ENCODE assay signal across 27 cellular contexts in the genomic region with DNA sequence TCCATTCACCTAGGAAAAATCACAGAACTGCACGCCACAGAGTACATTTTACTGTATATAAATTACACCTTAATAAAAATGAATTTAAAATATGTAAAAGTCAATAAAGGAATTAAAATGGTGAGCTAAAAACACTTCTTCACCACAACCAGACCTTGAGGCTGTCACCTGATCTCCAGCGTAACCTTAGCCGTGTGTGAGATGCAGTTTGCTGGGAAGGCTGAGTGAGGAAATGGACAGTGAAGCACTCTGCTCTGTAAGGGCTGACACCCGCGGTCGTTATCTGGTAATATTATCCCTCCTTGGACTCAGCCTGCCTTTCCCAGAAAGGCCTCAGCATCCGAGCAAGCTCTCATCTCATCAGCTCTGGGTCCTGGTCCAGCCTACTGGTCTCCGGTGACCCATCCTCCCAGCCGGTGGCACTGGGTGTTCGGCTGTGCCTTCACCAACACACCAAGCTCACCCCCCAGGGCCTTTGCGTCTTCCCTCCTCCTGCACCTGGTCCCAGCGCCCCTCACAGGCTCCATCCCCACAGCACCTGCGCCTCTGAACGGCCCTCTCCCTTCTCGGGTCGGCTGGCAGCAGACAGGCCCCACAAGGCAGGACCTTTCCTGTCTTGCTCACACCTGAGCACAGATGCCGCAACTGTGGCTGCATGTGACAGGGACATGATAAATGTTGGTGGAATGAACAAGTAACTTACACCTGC. TPM values are rescaled to one million over a fixed set of nuclear protein-coding genes. Genes with fewer than 3 reads are reported as not detected.
DNase-seq lines count a peak whose midpoint lies in the region; ATAC-seq, FAIRE-seq and TF ChIP-seq lines count a peak whose summit lies in the region.
"Had no signal": no experiment of that assay in that cellular context is flagged by ENCODE, and none has a peak within 500 bp of the region (broad histone marks: within the 10 kb centered on the region; RNA-seq: fewer than 3 reads in every experiment).

No MANE protein-coding gene starts in this region.

- TF ChIP-seq RAD21 in K562 (CRISPR knock-in tag; conservative IDR thresholded peaks at IDR 0.05 in 1 of 2, IDR thresholded peaks at IDR 0.05 in 1 of 2) = no peak

- H3K36me3 Mint-ChIP-seq in activated naive CD8-positive, alpha-beta T cell treated with anti-CD3 and anti-CD28 coated beads, Interleukin-2, amount 50 U/mL, for 24 hours (ENCODE audit: low read depth) = peaks cover 60% of the 10 kb centered on the region
- H3K36me3 Mint-ChIP-seq in activated naive CD8-positive, alpha-beta T cell treated with anti-CD3 and anti-CD28 coated beads for 36 hours = peaks cover 49% of the 10 kb centered on the region
- peaks cover 71% of the 10 kb centered on the region for H3K36me3 Mint-ChIP-seq in WTC11

- H3K9me3 ChIP-seq in K562 (replicated peaks; ENCODE audit: control insufficient read depth, insufficient read depth, low read depth, low read length) (no peaks in the 10 kb centered on the region), spleen (no peaks in the 10 kb centered on the region)
- H3K9me3 ChIP-seq: BLaER1 treated with 17β-estradiol and CSF1 and Interleukin-3, amounts not matched to agents 10 nM and 100 nM; HAP-1 had no signal

- no peak for FAIRE-seq in K562 (lab: Jason Lieb, UNC)

- H3K27me3 ChIP-seq in K562 (ENCODE audit: control insufficient read depth in 2 of 2, insufficient read depth in 2 of 2, low read length in 2 of 2) = no peaks in the 10 kb centered on the region
- no peaks in the 10 kb centered on the region for H3K27me3 ChIP-seq in spleen (replicated peaks in 1 of 7)
- H3K27me3 ChIP-seq: BLaER1 treated with 17β-estradiol and CSF1 and Interleukin-3, amounts not matched to agents 10 nM and 100 nM had no signal

- H3K4me3 ChIP-seq in K562 (no peak overlapping the region), spleen (no peak overlapping the region)
- H3K4me3 ChIP-seq: BLaER1 treated with 17β-estradiol and CSF1 and Interleukin-3, amounts not matched to agents 10 nM and 100 nM; GM23248; HAP-1 had no signal

- H3K79me2 ChIP-seq in K562 (ENCODE audit: control insufficient read depth, insufficient read depth, low read length) = no peaks in the 10 kb centered on the region

- peaks cover 5% of the 10 kb centered on the region for H3K9me1 ChIP-seq in K562 (ENCODE audit: control insufficient read depth, insufficient read depth, low read length)

- WGBS in K562 (ENCODE audit: insufficient coverage, low coverage, missing lambda C conversion rate) = 92% methylated on average over 17 of the region's 17 CpGs
- WGBS in spleen, 5 donors = 93 to 95% (median 94%) methylated on average over 16 to 17 of the region's 17 CpGs

- TF ChIP-seq POLR2A in K562 (conservative IDR thresholded peaks at IDR 0.05) (no peak), spleen (IDR thresholded peaks at IDR 0.05) (no peak)

- peak overlapping the region; percentile 24 for H3K27ac Mint-ChIP-seq in activated naive CD8-positive, alpha-beta T cell treated with anti-CD3 and anti-CD28 coated beads, Interleukin-2, amount 50 U/mL, for 24 hours
- H3K27ac Mint-ChIP-seq in activated naive CD8-positive, alpha-beta T cell treated with anti-CD3 and anti-CD28 coated beads for 36 hours = no peak overlapping the region
- H3K27ac Mint-ChIP-seq in WTC11 = no peak overlapping the region
- H3K27ac Mint-ChIP-seq: IgD-negative memory B cell had no signal

- no peak for DNase-seq in activated naive CD8-positive, alpha-beta T cell treated with anti-CD3 and anti-CD28 coated beads, Interleukin-2, amount 50 U/mL, for 24 hours
- no peak for DNase-seq in activated naive CD8-positive, alpha-beta T cell treated with anti-CD3 and anti-CD28 coated beads for 36 hours
- DNase-seq in K562 (ENCODE audit: extremely low read depth in 1 of 4, low spot score in 3 of 4) = no peak
- DNase-seq in left kidney (ENCODE audit: low read depth, low spot score) = peak; percentile 71
- peak; percentile 60 for DNase-seq in spleen
- no peak for DNase-seq in kidney tubule cell (ENCODE audit: low spot score)
- DNase-seq in WTC11 (ENCODE audit: low spot score) = no peak
- no peak for DNase-seq in HuH-7.5 (ENCODE audit: low spot score)
- DNase-seq: ACHN; CD4-positive, alpha-beta memory T cell; DMS53; GDM1; GM23248; Karpas-422; MV-4-11; NCI-H1105 treated with DMSO at 0.1 percent for 48 hours; NCI-H2029 treated with DMSO at 0.1 percent for 48 hours; NCI-H748 treated with DMSO at 0.1 percent for 48 hours; Right ventricle myocardium superior had no signal

- intact Hi-C loops in K562 (cut with micrococcal nuclease) = no loop called here
- intact Hi-C loops in spleen (cut with DNase I; ENCODE audit: low total_unique reads) = no loop called here

- no peaks in the 10 kb centered on the region for H3K4me1 Mint-ChIP-seq in activated naive CD8-positive, alpha-beta T cell treated with anti-CD3 and anti-CD28 coated beads, Interleukin-2, amount 50 U/mL, for 24 hours
- H3K4me1 Mint-ChIP-seq in activated naive CD8-positive, alpha-beta T cell treated with anti-CD3 and anti-CD28 coated beads for 36 hours = no peaks in the 10 kb centered on the region
- no peaks in the 10 kb centered on the region for H3K4me1 Mint-ChIP-seq in WTC11

- no peak overlapping the region for H2AFZ ChIP-seq in K562 (ENCODE audit: low read depth, low read length)
- H2AFZ ChIP-seq: GM23248 had no signal

- TF ChIP-seq CTCF in K562 (IDR thresholded peaks at IDR 0.05 in 2 of 3, conservative IDR thresholded peaks at IDR 0.05 in 1 of 3; ENCODE audit: insufficient read depth in 2 of 3, low read depth in 1 of 3, low read length in 3 of 3) (no peak), spleen (IDR thresholded peaks at IDR 0.05 in 8 of 11, conservative IDR thresholded peaks at IDR 0.05 in 3 of 11) (no peak), WTC11 (IDR thresholded peaks at IDR 0.05) (no peak)

- no peaks in the 10 kb centered on the region for H3K27me3 Mint-ChIP-seq in activated naive CD8-positive, alpha-beta T cell treated with anti-CD3 and anti-CD28 coated beads, Interleukin-2, amount 50 U/mL, for 24 hours
- H3K27me3 Mint-ChIP-seq in activated naive CD8-positive, alpha-beta T cell treated with anti-CD3 and anti-CD28 coated beads for 36 hours = no peaks in the 10 kb centered on the region
- no peaks in the 10 kb centered on the region for H3K27me3 Mint-ChIP-seq in WTC11 (ENCODE audit: low read depth)
- H3K27me3 Mint-ChIP-seq: CD4-positive, alpha-beta memory T cell; IgD-negative memory B cell had no signal

- no peak overlapping the region for H3K9ac ChIP-seq in K562 (ENCODE audit: insufficient read depth in 1 of 2, low read depth in 2 of 2, low read length in 2 of 2)
- H3K9ac ChIP-seq: BLaER1 treated with 17β-estradiol and CSF1 and Interleukin-3, amounts not matched to agents 10 nM and 100 nM; GM23248 had no signal

- no peaks in the 10 kb centered on the region for H4K20me1 ChIP-seq in K562 (replicated peaks; ENCODE audit: control insufficient read depth, insufficient read depth, low read length)

- peaks cover 90% of the 10 kb centered on the region for H3K36me3 ChIP-seq in K562 (ENCODE audit: control insufficient read depth, insufficient read depth, low read length)
- peaks cover 2 to 100% (median 77%) of the 10 kb centered on the region in 6 donors for H3K36me3 ChIP-seq in spleen

- H3K9me3 Mint-ChIP-seq in activated naive CD8-positive, alpha-beta T cell treated with anti-CD3 and anti-CD28 coated beads, Interleukin-2, amount 50 U/mL, for 24 hours = no peaks in the 10 kb centered on the region
- no peaks in the 10 kb centered on the region for H3K9me3 Mint-ChIP-seq in activated naive CD8-positive, alpha-beta T cell treated with anti-CD3 and anti-CD28 coated beads for 36 hours
- no peaks in the 10 kb centered on the region for H3K9me3 Mint-ChIP-seq in WTC11
- H3K9me3 Mint-ChIP-seq: CD4-positive, alpha-beta memory T cell; IgD-negative memory B cell had no signal

- ATAC-seq in activated naive CD8-positive, alpha-beta T cell treated with anti-CD3 and anti-CD28 coated beads, Interleukin-2, amount 50 U/mL, for 24 hours = no peak
- ATAC-seq in K562 (no peak), WTC11 (no peak)

- H3K4me2 ChIP-seq in K562 (ENCODE audit: insufficient read depth, low read length) = no peak overlapping the region
- H3K4me2 ChIP-seq: BLaER1 treated with 17β-estradiol and CSF1 and Interleukin-3, amounts not matched to agents 10 nM and 100 nM had no signal

- no TSS peak for BruUV-seq in K562 (replicated peaks; lab: Mats Ljungman, UMichigan)

- CTCF ChIA-PET in K562 (lab: Yijun Ruan, JAX; ENCODE audit: low intra/inter-chr PET ratio) (no interaction called here), WTC11 (lab: Charles Lee) (interaction anchor here (1.1 kb wide), 1 partner anchor 17 kb away, joined by 4 read pairs; no protein-coding TSS in a partner anchor)

- H3K4me3 Mint-ChIP-seq in activated naive CD8-positive, alpha-beta T cell treated with anti-CD3 and anti-CD28 coated beads, Interleukin-2, amount 50 U/mL, for 24 hours = no peak overlapping the region
- H3K4me3 Mint-ChIP-seq in activated naive CD8-positive, alpha-beta T cell treated with anti-CD3 and anti-CD28 coated beads for 36 hours = no peak overlapping the region
- no peak overlapping the region for H3K4me3 Mint-ChIP-seq in WTC11
- H3K4me3 Mint-ChIP-seq: CD4-positive, alpha-beta memory T cell; IgD-negative memory B cell had no signal

- H3K4me1 ChIP-seq in K562 (replicated peaks in 1 of 2; ENCODE audit: control insufficient read depth in 2 of 2, insufficient read depth in 2 of 2, low read length in 2 of 2) = 0 out of 5 replicates have a peak, but pooled peaks cover 0 to 3% of the 10 kb centered on the region in 2 experiments
- no peaks in the 10 kb centered on the region for H3K4me1 ChIP-seq in spleen
- H3K4me1 ChIP-seq: HAP-1 had no signal

- H3K27ac ChIP-seq in K562 (ENCODE audit: extremely low read depth, low read depth, low read length) = no peak overlapping the region; the same call in 2 of the 3 replicates
- no peak overlapping the region for H3K27ac ChIP-seq in spleen
- H3K27ac ChIP-seq: 22Rv1; BLaER1 treated with 17β-estradiol and CSF1 and Interleukin-3, amounts not matched to agents 10 nM and 100 nM; GM23248 had no signal

- TF ChIP-seq EP300 in K562 (IDR thresholded peaks at IDR 0.05; ENCODE audit: low read length) = no peak

- POLR2A ChIA-PET in K562 (lab: Yijun Ruan, JAX) (interaction anchor here (0.6 kb wide), 1 partner anchor 36 kb away, joined by 3 read pairs; no protein-coding TSS in a partner anchor), WTC11 (lab: Charles Lee) (no interaction called here)

- in situ Hi-C loops in K562 (cut with MboI) = no loop called here

RNA-seq across cellular contexts. Expression of a gene that starts 12.9 kb away (rescaled TPM):
- total RNA-seq in activated naive CD8-positive, alpha-beta T cell treated with anti-CD3 and anti-CD28 coated beads for 36 hours = not detected
- not detected in 2 replicates for total RNA-seq in K562 (2011; cell fraction: chromatin; rRNA removed; ENCODE audit: low replicate concordance)
- not detected in 2 replicates for total RNA-seq in K562 (2011; cell fraction: nucleolus; rRNA removed)
- total RNA-seq in K562 (2011; cell fraction: nucleoplasm; rRNA removed) = not detected in 2 replicates
- total RNA-seq in K562 (2014; rRNA removed) = not detected in 2 replicates
- not detected in 2 replicates for total RNA-seq in K562 (2014; rRNA removed; fragmentation: Illumina TruSeq; extraction: Trizol)
- not detected in 2 replicates for total RNA-seq in K562 (2015; rRNA removed; fragmentation: Illumina TruSeq; extraction: Trizol)
- total RNA-seq in K562 (2021) = not detected in 2 replicates
- polyA plus RNA-seq in K562 (2011; rRNA removed) = not detected in 2 replicates
- not detected in 2 replicates for polyA plus RNA-seq in K562 (2011; cell fraction: cytosol; rRNA removed)
- not detected in 2 replicates for polyA plus RNA-seq in K562 (2011; cell fraction: nucleus; rRNA removed)
- 0.06 and 0.14 TPM in 2 replicates for polyA plus RNA-seq in K562 (2012)
- polyA plus RNA-seq in K562 (2014; fragmentation: Illumina TruSeq; extraction: Trizol) = not detected in 2 replicates
- not detected for polyA plus RNA-seq in K562 (2014; fragmentation: Nextera tagmentation; extraction: Ambion mirVana)
- polyA plus RNA-seq in K562 (2014; rRNA removed) = not detected in 2 replicates
- polyA minus RNA-seq in K562 (2011; rRNA and poly(A)+ RNA removed) = not detected in 2 replicates
- polyA minus RNA-seq in K562 (2011; cell fraction: cytosol; rRNA and poly(A)+ RNA removed) = not detected in 2 replicates
- not detected in 2 replicates for polyA minus RNA-seq in K562 (2011; cell fraction: nucleus; rRNA and poly(A)+ RNA removed)
- total RNA-seq in spleen = 1 to 10 TPM in 5 of 7 donors, under 1 TPM in 2; 0.77 to 3.0 (median 1.7) TPM
- 1 to 10 TPM; 2.8 to 4.5 (median 2.9) TPM for polyA plus RNA-seq in spleen
- total RNA-seq in WTC11 (2021) = 1.6 to 2.6 TPM (median 2.1 TPM) in 3 replicates
- total RNA-seq: CD4-positive, alpha-beta memory T cell; GM23248; M059J; NCI-H460; Right ventricle myocardium superior; RPMI7951; SK-MEL-5 had no signal
- polyA plus RNA-seq: CD4-positive, alpha-beta memory T cell; GM23248; IgD-negative memory B cell had no signal

RNA-seq across cellular contexts. Expression of a gene that starts 21.1 kb away (rescaled TPM):
- total RNA-seq in activated naive CD8-positive, alpha-beta T cell treated with anti-CD3 and anti-CD28 coated beads for 36 hours = not detected
- not detected in 2 replicates for total RNA-seq in K562 (2011; cell fraction: chromatin; rRNA removed; ENCODE audit: low replicate concordance)
- total RNA-seq in K562 (2011; cell fraction: nucleolus; rRNA removed) = not detected in 2 replicates
- total RNA-seq in K562 (2011; cell fraction: nucleoplasm; rRNA removed) = not detected in 2 replicates
- total RNA-seq in K562 (2014; rRNA removed) (not detected in 2 replicates), K562 (2014; rRNA removed; fragmentation: Illumina TruSeq; extraction: Trizol) (not detected in 2 replicates), K562 (2015; rRNA removed; fragmentation: Illumina TruSeq; extraction: Trizol) (not detected in 2 replicates), K562 (2021) (not detected in 2 replicates), spleen (1 to 10 TPM in 1 of 7 donors, under 1 TPM in 4, not detected in 2; 0.54 to 4.1 (median 0.83) TPM), WTC11 (2021) (0.24 TPM in 1 of 3 replicates, not detected in the others)
- polyA plus RNA-seq in K562 (2011; rRNA removed) (not detected in 2 replicates), K562 (2014; fragmentation: Illumina TruSeq; extraction: Trizol) (not detected in 2 replicates), K562 (2014; fragmentation: Nextera tagmentation; extraction: Ambion mirVana) (not detected), K562 (2014; rRNA removed) (not detected in 2 replicates), spleen (1 to 10 TPM; 2.0 to 4.0 (median 3.8) TPM)
- polyA plus RNA-seq in K562 (2011; cell fraction: cytosol; rRNA removed) = 0.09 TPM in 1 of 2 replicates, not detected in the other
- 0.20 TPM in 1 of 2 replicates, not detected in the other for polyA plus RNA-seq in K562 (2011; cell fraction: nucleus; rRNA removed)
- polyA plus RNA-seq in K562 (2012) = not detected in 2 replicates
- polyA minus RNA-seq in K562 (2011; rRNA and poly(A)+ RNA removed) = not detected in 2 replicates
- not detected in 2 replicates for polyA minus RNA-seq in K562 (2011; cell fraction: cytosol; rRNA and poly(A)+ RNA removed)
- polyA minus RNA-seq in K562 (2011; cell fraction: nucleus; rRNA and poly(A)+ RNA removed) = not detected in 2 replicates
- total RNA-seq: CD4-positive, alpha-beta memory T cell; GM23248; M059J; NCI-H460; Right ventricle myocardium superior; RPMI7951; SK-MEL-5 had no signal
- polyA plus RNA-seq: CD4-positive, alpha-beta memory T cell; GM23248; IgD-negative memory B cell had no signal

RNA-seq across cellular contexts. Expression of a gene that starts 55.6 kb away (rescaled TPM):
- total RNA-seq in activated naive CD8-positive, alpha-beta T cell treated with anti-CD3 and anti-CD28 coated beads for 36 hours = 100 to 1,000 TPM; 117 to 123 TPM
- total RNA-seq in K562 (2011; cell fraction: chromatin; rRNA removed; ENCODE audit: low replicate concordance) = 895 and 1,680 TPM in 2 replicates
- total RNA-seq in K562 (2011; cell fraction: nucleolus; rRNA removed) = 685 and 695 TPM in 2 replicates
- total RNA-seq in K562 (2011; cell fraction: nucleoplasm; rRNA removed) = 707 and 745 TPM in 2 replicates
- total RNA-seq in K562 (2014; rRNA removed) = 83.6 and 86.3 TPM in 2 replicates
- 36.3 and 39.1 TPM in 2 replicates for total RNA-seq in K562 (2014; rRNA removed; fragmentation: Illumina TruSeq; extraction: Trizol)
- total RNA-seq in K562 (2015; rRNA removed; fragmentation: Illumina TruSeq; extraction: Trizol) = 42.2 and 42.3 TPM in 2 replicates
- total RNA-seq in K562 (2021) = 130 and 154 TPM in 2 replicates
- polyA plus RNA-seq in K562 (2011; rRNA removed) = 49.6 and 81.7 TPM in 2 replicates
- 34.1 and 49.5 TPM in 2 replicates for polyA plus RNA-seq in K562 (2011; cell fraction: cytosol; rRNA removed)
- polyA plus RNA-seq in K562 (2011; cell fraction: nucleus; rRNA removed) = 471 and 640 TPM in 2 replicates
- polyA plus RNA-seq in K562 (2012) = 78.0 and 105 TPM in 2 replicates
- polyA plus RNA-seq in K562 (2014; fragmentation: Illumina TruSeq; extraction: Trizol) = 64.2 and 65.6 TPM in 2 replicates
- 1 to 10 TPM; 2.4 to 2.5 TPM for polyA plus RNA-seq in K562 (2014; fragmentation: Nextera tagmentation; extraction: Ambion mirVana)
- polyA plus RNA-seq in K562 (2014; rRNA removed) = 90.6 and 126 TPM in 2 replicates
- 94.9 and 115 TPM in 2 replicates for polyA minus RNA-seq in K562 (2011; rRNA and poly(A)+ RNA removed)
- polyA minus RNA-seq in K562 (2011; cell fraction: cytosol; rRNA and poly(A)+ RNA removed) = 123 and 159 TPM in 2 replicates
- 317 and 354 TPM in 2 replicates for polyA minus RNA-seq in K562 (2011; cell fraction: nucleus; rRNA and poly(A)+ RNA removed)
- 100 to 1,000 TPM in 3 of 7 donors, 10 to 100 TPM in 4; 70.1 to 122 (median 99.6) TPM for total RNA-seq in spleen
- polyA plus RNA-seq in spleen = 10 to 100 TPM; 18.1 to 37.6 (median 30.4) TPM
- 120 to 144 TPM (median 126 TPM) in 3 replicates for total RNA-seq in WTC11 (2021)

RNA-seq across cellular contexts. Expression of a gene that starts 55.9 kb away (rescaled TPM):
- 10 to 100 TPM; 18.3 to 19.0 TPM for total RNA-seq in activated naive CD8-positive, alpha-beta T cell treated with anti-CD3 and anti-CD28 coated beads for 36 hours
- 19.3 and 34.7 TPM in 2 replicates for total RNA-seq in K562 (2011; cell fraction: chromatin; rRNA removed; ENCODE audit: low replicate concordance)
- total RNA-seq in K562 (2011; cell fraction: nucleolus; rRNA removed) = 30.4 and 31.9 TPM in 2 replicates
- total RNA-seq in K562 (2011; cell fraction: nucleoplasm; rRNA removed) = 32.8 and 57.0 TPM in 2 replicates
- total RNA-seq in K562 (2014; rRNA removed) (66.1 and 70.9 TPM in 2 replicates), K562 (2014; rRNA removed; fragmentation: Illumina TruSeq; extraction: Trizol) (34.8 and 37.8 TPM in 2 replicates), K562 (2015; rRNA removed; fragmentation: Illumina TruSeq; extraction: Trizol) (39.8 and 41.0 TPM in 2 replicates), K562 (2021) (46.1 and 49.6 TPM in 2 replicates), spleen (10 to 100 TPM in 4 of 7 donors, 1 to 10 TPM in 3; 8.4 to 19.6 (median 10.0) TPM), WTC11 (2021) (12.0 to 13.2 TPM (median 12.6 TPM) in 3 replicates)
- polyA plus RNA-seq in K562 (2011; rRNA removed) (37.7 and 44.7 TPM in 2 replicates), K562 (2014; fragmentation: Illumina TruSeq; extraction: Trizol) (43.1 and 52.3 TPM in 2 replicates), K562 (2014; fragmentation: Nextera tagmentation; extraction: Ambion mirVana) (1 to 10 TPM; 3.0 to 6.8 TPM), K562 (2014; rRNA removed) (64.0 and 66.0 TPM in 2 replicates), spleen (10 to 100 TPM in 1 of 3 donors, 1 to 10 TPM in 2; 3.3 to 11.3 (median 7.7) TPM)
- 48.9 and 69.8 TPM in 2 replicates for polyA plus RNA-seq in K562 (2011; cell fraction: cytosol; rRNA removed)
- polyA plus RNA-seq in K562 (2011; cell fraction: nucleus; rRNA removed) = 30.7 and 38.7 TPM in 2 replicates
- 43.7 and 55.0 TPM in 2 replicates for polyA plus RNA-seq in K562 (2012)
- 14.0 and 19.0 TPM in 2 replicates for polyA minus RNA-seq in K562 (2011; rRNA and poly(A)+ RNA removed)
- polyA minus RNA-seq in K562 (2011; cell fraction: cytosol; rRNA and poly(A)+ RNA removed) = 12.7 and 15.9 TPM in 2 replicates
- 7.6 and 10.8 TPM in 2 replicates for polyA minus RNA-seq in K562 (2011; cell fraction: nucleus; rRNA and poly(A)+ RNA removed)

Comparison
In these comparisons a context has a peak if more than half of its experiments do, and no peak if none do; other contexts are left out.
1. DNase-seq: peak in left kidney (single experiment) and spleen (single experiment); none in activated naive CD8-positive, alpha-beta T cell treated with anti-CD3 and anti-CD28 coated beads, Interleukin-2, amount 50 U/mL, for 24 hours (single experiment), activated naive CD8-positive, alpha-beta T cell treated with anti-CD3 and anti-CD28 coated beads for 36 hours (single experiment), K562 (0 of 4), kidney tubule cell (single experiment), WTC11 (single experiment) and HuH-7.5 (single experiment).